ENCODE assay signal across 13 cellular contexts in the genomic region with DNA sequence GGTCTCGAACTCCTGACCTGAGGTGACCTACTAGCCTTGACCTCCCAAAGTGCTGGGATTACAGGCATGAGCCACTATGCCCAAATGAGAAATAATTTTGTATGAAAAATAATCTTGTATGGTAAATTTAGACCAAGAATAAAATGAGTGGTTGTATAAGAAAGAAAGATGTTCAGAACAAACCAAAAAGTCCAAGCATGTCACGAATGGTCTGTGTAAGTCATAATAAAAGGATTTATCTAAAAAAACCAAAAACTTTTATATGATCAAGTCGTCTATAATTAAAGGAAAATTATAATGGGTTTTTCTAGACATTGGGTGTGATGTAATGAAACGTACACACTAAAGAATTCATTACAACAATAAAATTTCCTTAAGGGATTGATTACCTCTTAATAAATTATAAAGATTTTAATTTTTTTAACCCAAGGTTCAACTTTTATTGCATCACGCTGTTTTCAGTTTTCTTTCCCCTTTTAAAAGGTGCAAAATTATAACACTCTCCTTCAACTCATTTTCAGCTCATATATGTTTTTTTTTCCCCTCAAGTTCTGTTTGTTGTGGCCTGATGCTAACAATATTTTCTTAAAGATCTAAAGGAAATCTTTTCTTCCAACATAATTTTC. TPM values are rescaled to one million over a fixed set of nuclear protein-coding genes. Genes with fewer than 3 reads are reported as not detected.
DNase-seq lines count a peak whose midpoint lies in the region; ATAC-seq and TF ChIP-seq lines count a peak whose summit lies in the region.
"Had no signal": no experiment of that assay in that cellular context is flagged by ENCODE, and none has a peak within 500 bp of the region (broad histone marks: within the 10 kb centered on the region; RNA-seq: fewer than 3 reads in every experiment).

No MANE protein-coding gene starts in this region.

- H3K9ac ChIP-seq in endodermal cell (ENCODE audit: extremely low read depth, low read length, poor library complexity, severe bottlenecking), result no peak overlapping the region

- peaks cover 90% of the 10 kb centered on the region for H3K9me3 ChIP-seq in endodermal cell (ENCODE audit: control insufficient read depth, low read length)
- H3K9me3 ChIP-seq in CD8-positive, alpha-beta T cell (ENCODE audit: low read length), result no peaks in the 10 kb centered on the region

- CTCF ChIA-PET in CD8-positive, alpha-beta T cell (lab: Charles Lee), result no interaction called here

- peak overlapping the region; percentile 57 for H3K4me3 ChIP-seq in endodermal cell (ENCODE audit: low read length)
- no peak overlapping the region for H3K4me3 ChIP-seq in CD8-positive, alpha-beta T cell (ENCODE audit: low read depth, low read length)
- H3K4me3 ChIP-seq: GM12878, upper lobe of left lung had no signal

- no peak overlapping the region for H3K27ac ChIP-seq in endodermal cell (ENCODE audit: low read depth, low read length)
- no peak overlapping the region for H3K27ac ChIP-seq in CD8-positive, alpha-beta T cell (ENCODE audit: low read depth, low read length)
- H3K27ac ChIP-seq: upper lobe of left lung had no signal

- H3K27ac Mint-ChIP-seq in endodermal cell, result no peak overlapping the region
- H3K27ac Mint-ChIP-seq in CD8-positive, alpha-beta T cell, result no peak overlapping the region

- peaks cover 82% of the 10 kb centered on the region for H3K9me3 Mint-ChIP-seq in endodermal cell
- peaks cover 7% of the 10 kb centered on the region for H3K9me3 Mint-ChIP-seq in CD8-positive, alpha-beta T cell

- WGBS in endodermal cell (ENCODE audit: insufficient coverage in 1 of 2, insufficient read length in 1 of 2), 2 experiments, result 84 to 96% methylated on average over 2 of the region's 5 CpGs

- TF ChIP-seq CTCF in endodermal cell (conservative IDR thresholded peaks at IDR 0.05), result no peak
- TF ChIP-seq CTCF in CD8-positive, alpha-beta T cell (IDR thresholded peaks at IDR 0.05), result no peak

- H3K4me1 Mint-ChIP-seq in endodermal cell, result peaks cover 5% of the 10 kb centered on the region
- no peaks in the 10 kb centered on the region for H3K4me1 Mint-ChIP-seq in CD8-positive, alpha-beta T cell (ENCODE audit: low read depth)

- POLR2A ChIA-PET in CD8-positive, alpha-beta T cell (lab: Charles Lee), result no interaction called here

- no peak for ATAC-seq in CD8-positive, alpha-beta T cell
- ATAC-seq: GM12878 had no signal

- H3K36me3 ChIP-seq in endodermal cell (ENCODE audit: control insufficient read depth, insufficient read depth, low read length), result peaks cover 7% of the 10 kb centered on the region
- no peaks in the 10 kb centered on the region for H3K36me3 ChIP-seq in CD8-positive, alpha-beta T cell (ENCODE audit: insufficient read depth, low read length)
- H3K36me3 ChIP-seq: upper lobe of left lung had no signal

- peaks cover 37% of the 10 kb centered on the region for H3K36me3 Mint-ChIP-seq in endodermal cell (ENCODE audit: low read depth)
- H3K36me3 Mint-ChIP-seq in CD8-positive, alpha-beta T cell, result peaks cover 2% of the 10 kb centered on the region

- H3K27me3 Mint-ChIP-seq in endodermal cell (ENCODE audit: insufficient read depth), result no peaks in the 10 kb centered on the region
- H3K27me3 Mint-ChIP-seq in CD8-positive, alpha-beta T cell (ENCODE audit: low read depth), result peaks cover 9% of the 10 kb centered on the region

- DNase-seq in NCI-H1436 (lab: John Stamatoyannopoulos, UW) (peak; percentile 7), NCI-H1436 treated with DMSO at 0.1 percent for 48 hours (lab: John Stamatoyannopoulos, UW) (no peak), EL (peak; percentile 34), NCI-H2171 treated with DMSO at 0.1 percent for 48 hours (lab: John Stamatoyannopoulos, UW) (peak; percentile 44), endodermal cell (no peak), CD1c-positive myeloid dendritic cell (ENCODE audit: extremely low spot score) (no peak), NCI-H2029 (lab: John Stamatoyannopoulos, UW) (no peak)
- no peak for DNase-seq in CD8-positive, alpha-beta T cell
- DNase-seq: activated CD4-positive, alpha-beta T cell treated with anti-CD3 and anti-CD28 coated beads for 4 hours; foreskin melanocyte; stimulated activated CD8-positive, alpha-beta memory T cell treated with anti-CD3 and anti-CD28 coated beads, Interleukin-4, amount 100 ng/mL, for 48 hours; upper lobe of left lung had no signal

- intact Hi-C loops in CD8-positive, alpha-beta T cell (cut with DNase I, micrococcal nuclease), result no loop called here

- no peaks in the 10 kb centered on the region for H3K4me1 ChIP-seq in endodermal cell (ENCODE audit: control insufficient read depth, insufficient read depth, low read length)
- no peaks in the 10 kb centered on the region for H3K4me1 ChIP-seq in CD8-positive, alpha-beta T cell (ENCODE audit: insufficient read depth, low read length)
- H3K4me1 ChIP-seq: upper lobe of left lung had no signal

- H3K4me3 Mint-ChIP-seq in endodermal cell, result no peak overlapping the region
- H3K4me3 Mint-ChIP-seq in CD8-positive, alpha-beta T cell, result no peak overlapping the region

- no peaks in the 10 kb centered on the region for H3K27me3 ChIP-seq in endodermal cell (ENCODE audit: control insufficient read depth, insufficient read depth, low read length, poor library complexity, severe bottlenecking)
- no peaks in the 10 kb centered on the region for H3K27me3 ChIP-seq in CD8-positive, alpha-beta T cell (ENCODE audit: insufficient read depth, low read length)
- H3K27me3 ChIP-seq: upper lobe of left lung had no signal

RNA-seq across cellular contexts. Expression of a gene that starts 8.9 kb away (rescaled TPM):
- 1 to 10 TPM; 1.7 to 2.6 TPM for total RNA-seq in endodermal cell
- 1.6 TPM for polyA plus RNA-seq in endodermal cell (2013, experiment 1 of 2)
- 0.99 TPM for polyA plus RNA-seq in endodermal cell (2013, experiment 2 of 2)
- under 1 TPM; 0.24 to 0.31 TPM for total RNA-seq in CD8-positive, alpha-beta T cell

RNA-seq across cellular contexts. Expression of a gene that starts 56.8 kb away (rescaled TPM):
- total RNA-seq in endodermal cell, result 100 to 1,000 TPM; 146 to 151 TPM
- 201 TPM for polyA plus RNA-seq in endodermal cell (2013, experiment 1 of 2)
- 165 TPM for polyA plus RNA-seq in endodermal cell (2013, experiment 2 of 2)
- total RNA-seq in CD8-positive, alpha-beta T cell, result 10 to 100 TPM; 84.6 to 87.5 TPM

Comparison
In these comparisons a context has a peak if more than half of its experiments do, and no peak if none do; other contexts are left out.
1. DNase-seq: peak in NCI-H1436 (single experiment), EL (single experiment) and NCI-H2171 treated with DMSO at 0.1 percent for 48 hours (single experiment); none in NCI-H1436 treated with DMSO at 0.1 percent for 48 hours (single experiment), endodermal cell (single experiment), CD1c-positive myeloid dendritic cell (single experiment), CD8-positive, alpha-beta T cell (0 of 7) and NCI-H2029 (single experiment).